ENCODE assay signal across 20 cellular contexts in genomic region chr20:48528346-48528745, GRCh38.
DNase-seq lines count a peak whose midpoint lies in the region; ATAC-seq and FAIRE-seq lines count a peak whose summit lies in the region.
"Had no signal": no experiment of that assay in that cellular context is flagged by ENCODE, and none has a peak within 500 bp of the region (broad histone marks: within the 10 kb centered on the region; RNA-seq: fewer than 3 reads in every experiment).

No MANE protein-coding gene starts in this region.

- no peak overlapping the region for H3K4me3 ChIP-seq in neuronal stem cell (ENCODE audit: low read length in 2 of 2)
- H3K4me3 ChIP-seq: A549; BLaER1 treated with 17β-estradiol and CSF1 and Interleukin-3, amounts not matched to agents 10 nM and 100 nM had no signal

- no peak overlapping the region for H3K4me2 ChIP-seq in neuronal stem cell (ENCODE audit: insufficient read depth, low read length, poor library complexity, severe bottlenecking)
- H3K4me2 ChIP-seq: A549; BLaER1 treated with 17β-estradiol and CSF1 and Interleukin-3, amounts not matched to agents 10 nM and 100 nM had no signal

- H3K23ac ChIP-seq in neuronal stem cell (ENCODE audit: low read depth, low read length, poor library complexity) = no peak overlapping the region

- peak overlapping the region; percentile 1 for H3K9ac ChIP-seq in neuronal stem cell (ENCODE audit: low read depth, low read length, poor library complexity)
- H3K9ac ChIP-seq: BLaER1 treated with 17β-estradiol and CSF1 and Interleukin-3, amounts not matched to agents 10 nM and 100 nM had no signal

- no peak overlapping the region for H3K4ac ChIP-seq in neuronal stem cell (ENCODE audit: low read length)

- FAIRE-seq in HTR-8/SVneo (lab: Jason Lieb, UNC) = peak; percentile 31
- peak; percentile 35 for FAIRE-seq in urothelium cell line (lab: Jason Lieb, UNC)
- FAIRE-seq: A549, D721Med, G401.6, GM12891, GM19239 had no signal

- no peak overlapping the region for H2BK5ac ChIP-seq in neuronal stem cell (ENCODE audit: low read length)

- H3K27me3 ChIP-seq in neuronal stem cell (ENCODE audit: control insufficient read depth in 3 of 3, insufficient read depth in 3 of 3, low read depth in 1 of 3, low read length in 3 of 3) = peaks cover 0 to 10% (median 0%) of the 10 kb centered on the region in 3 experiments
- H3K27me3 ChIP-seq: BLaER1 treated with 17β-estradiol and CSF1 and Interleukin-3, amounts not matched to agents 10 nM and 100 nM had no signal

- no peak overlapping the region for H3K18ac ChIP-seq in neuronal stem cell (ENCODE audit: low read length)

- no peak overlapping the region for H2AFZ ChIP-seq in neuronal stem cell (ENCODE audit: low read length)

- DNase-seq in HTR-8/SVneo (ENCODE audit: insufficient read length, low spot score) (no peak), neuronal stem cell (ENCODE audit: low spot score) (no peak), urothelium cell line (ENCODE audit: low spot score) (no peak), SKM-1 (lab: John Stamatoyannopoulos, UW; ENCODE audit: unreplicated experiment) (no peak)
- DNase-seq: AML-193; Caco-2; Calu3; CD4-positive, alpha-beta T cell; CD8-positive, alpha-beta T cell; DMS79 treated with DMSO at 0.1 percent for 48 hours; GF-D8 had no signal

- H2BK12ac ChIP-seq in neuronal stem cell (ENCODE audit: low read length) = no peak overlapping the region

- H2BK120ac ChIP-seq in neuronal stem cell (ENCODE audit: low read depth, low read length) = no peak overlapping the region

- no peak overlapping the region for H4K8ac ChIP-seq in neuronal stem cell (ENCODE audit: low read depth, low read length)

- no peaks in the 10 kb centered on the region for H3K36me3 ChIP-seq in neuronal stem cell (replicated peaks in 1 of 2; ENCODE audit: control insufficient read depth in 2 of 2, insufficient read depth in 2 of 2, low read length in 2 of 2)
- H3K36me3 ChIP-seq: BLaER1 treated with 17β-estradiol and CSF1 and Interleukin-3, amounts not matched to agents 10 nM and 100 nM had no signal

- H2AK5ac ChIP-seq in neuronal stem cell (ENCODE audit: low read depth, low read length) = no peak overlapping the region

- H3K9me3 ChIP-seq in neuronal stem cell (replicated peaks in 1 of 2; ENCODE audit: control insufficient read depth in 2 of 2, insufficient read depth in 1 of 2, low read depth in 1 of 2, low read length in 2 of 2) = no peaks in the 10 kb centered on the region
- H3K9me3 ChIP-seq: A549; BLaER1 treated with 17β-estradiol and CSF1 and Interleukin-3, amounts not matched to agents 10 nM and 100 nM; Caco-2 had no signal

- H2BK15ac ChIP-seq in neuronal stem cell (ENCODE audit: low read length) = peak overlapping the region; percentile 4

- peaks cover 0 to 2% of the 10 kb centered on the region in 2 donors for H3K4me1 ChIP-seq in neuronal stem cell (ENCODE audit: control insufficient read depth in 2 of 2, insufficient read depth in 1 of 2, low read depth in 1 of 2, low read length in 2 of 2)
- H3K4me1 ChIP-seq: A549 had no signal

- H4K91ac ChIP-seq in neuronal stem cell (ENCODE audit: low read depth, low read length, poor library complexity) = no peak overlapping the region

- H3K27ac ChIP-seq in neuronal stem cell (replicated peaks; ENCODE audit: low read length) = no peak overlapping the region
- H3K27ac ChIP-seq: 22Rv1; A549; BLaER1 treated with 17β-estradiol and CSF1 and Interleukin-3, amounts not matched to agents 10 nM and 100 nM; C4-2B had no signal

- no CpG with 5 or more reads among the region's 7 CpGs for WGBS in neuronal stem cell (ENCODE audit: extremely low coverage in 2 of 2, insufficient read length in 2 of 2, insufficient replicate concordance in 1 of 2), 2 donors

- ATAC-seq in HG03280 (IDR thresholded peaks at IDR 0.05; ENCODE audit: unreplicated experiment) = no peak
- ATAC-seq: A549; CD8-positive, alpha-beta T cell had no signal

- H3K79me1 ChIP-seq in neuronal stem cell (ENCODE audit: low read depth, low read length) = no peaks in the 10 kb centered on the region

- no peak overlapping the region for H3K14ac ChIP-seq in neuronal stem cell (ENCODE audit: low read length)
